Comparison of ENCODE assay signal across 34 cellular contexts in genomic region chrX:68916891-68917290, GRCh38.
"Had no signal": no experiment of that assay in that cellular context is flagged by ENCODE, and none has a peak within 500 bp of the region (broad histone marks: within the 10 kb centered on the region; RNA-seq: fewer than 3 reads in every experiment).

No MANE protein-coding gene starts in this region.

- H3K4me2 ChIP-seq: KMS-11 had no signal

- H3K9me3 ChIP-seq: Peyer's patch had no signal

- H3K4me3 ChIP-seq: Peyer's patch had no signal

- DNase-seq: activated CD4-positive, alpha-beta memory T cell treated with anti-CD3 and anti-CD28 coated beads, Interleukin-2, amount 10 ng/mL, durations not matched to agents 7 days and 5 days; activated CD4-positive, alpha-beta T cell treated with anti-CD3 and anti-CD28 coated beads for 1 hour; activated CD4-positive, alpha-beta T cell treated with anti-CD3 and anti-CD28 coated beads for 48 hours; activated CD4-positive, CD25-positive, alpha-beta regulatory T cell; activated CD8-positive, alpha-beta memory T cell treated with anti-CD3 and anti-CD28 coated beads for 24 hours; activated CD8-positive, alpha-beta memory T cell treated with anti-CD3 and anti-CD28 coated beads, Interleukin-2, amount 10 ng/mL, durations not matched to agents 7 days and 5 days; activated CD8-positive, alpha-beta memory T cell treated with anti-CD3 and anti-CD28 coated beads, Interleukin-2, amount 50 U/mL, for 48 hours; activated effector memory CD4-positive, alpha-beta T cell treated with Interleukin-2 at 50 U/mL for 16 hours; activated naive CD4-positive, alpha-beta T cell treated with anti-CD3 and anti-CD28 coated beads, Interleukin-2, amount 10 ng/mL, durations not matched to agents 7 days and 5 days; activated naive CD8-positive, alpha-beta T cell treated with anti-CD3 and anti-CD28 coated beads, Interleukin-2, amount 50 U/mL, for 24 hours; activated T-cell treated with anti-CD3 and anti-CD28 coated beads, Interleukin-2, amount 50 U/mL, for 48 hours; anterior cingulate cortex; caudate nucleus; cerebellar nuclear complex; MM.1S; MV-4-11; NCI-H1092; NCI-H1436 treated with DMSO at 0.1 percent for 48 hours; NCI-H1694 treated with DMSO at 0.1 percent for 48 hours; NCI-H2029; NCI-H2171; NCI-H510A; NCI-H69; NK-92 treated with Interleukin-12 subunit alpha and Interleukin-12 subunit beta, amount 100 ng/mL, for 24 hours; PC-3; Peyer's patch; RPMI8226; SW 1271; T-helper 1 cell; T-helper 2 cell; T-helper 9 cell had no signal

- ATAC-seq: activated CD8-positive, alpha-beta memory T cell treated with anti-CD3 and anti-CD28 coated beads, Interleukin-2, amount 10 ng/mL, durations not matched to agents 7 days and 5 days; activated naive CD8-positive, alpha-beta T cell treated with anti-CD3 and anti-CD28 coated beads, Interleukin-2, amount 50 U/mL, for 24 hours; PC-3 had no signal

- H3K27ac ChIP-seq: KMS-11, Peyer's patch, VCaP had no signal

- H3K9ac ChIP-seq: KMS-11 had no signal

- H3K36me3 ChIP-seq: Peyer's patch had no signal

- FAIRE-seq: bronchial epithelial cell had no signal

- H3K27me3 ChIP-seq: Peyer's patch had no signal

- H3K4me1 ChIP-seq: Peyer's patch had no signal
